4 cellular contexts compared by ENCODE assay signal in genomic region chr1:16697152-16697551, GRCh38. TPM values are rescaled to one million over a fixed set of nuclear protein-coding genes. Genes with fewer than 3 reads are reported as not detected.
"Had no signal": no experiment of that assay in that cellular context is flagged by ENCODE, and none has a peak within 500 bp of the region (broad histone marks: within the 10 kb centered on the region; RNA-seq: fewer than 3 reads in every experiment).

No MANE protein-coding gene starts in this region.

RNA-seq across cellular contexts. Expression of gene RNU1-3, which starts 30.4 kb away (rescaled TPM):
- total RNA-seq: HT1080, M059J had no signal
- polyA plus RNA-seq: IgD-negative memory B cell, SK-N-SH had no signal

RNA-seq across cellular contexts. Expression of gene RNU1-4, which starts 43.2 kb away (rescaled TPM):
- total RNA-seq: HT1080, M059J had no signal
- polyA plus RNA-seq: IgD-negative memory B cell, SK-N-SH had no signal
